In the genomic region with DNA sequence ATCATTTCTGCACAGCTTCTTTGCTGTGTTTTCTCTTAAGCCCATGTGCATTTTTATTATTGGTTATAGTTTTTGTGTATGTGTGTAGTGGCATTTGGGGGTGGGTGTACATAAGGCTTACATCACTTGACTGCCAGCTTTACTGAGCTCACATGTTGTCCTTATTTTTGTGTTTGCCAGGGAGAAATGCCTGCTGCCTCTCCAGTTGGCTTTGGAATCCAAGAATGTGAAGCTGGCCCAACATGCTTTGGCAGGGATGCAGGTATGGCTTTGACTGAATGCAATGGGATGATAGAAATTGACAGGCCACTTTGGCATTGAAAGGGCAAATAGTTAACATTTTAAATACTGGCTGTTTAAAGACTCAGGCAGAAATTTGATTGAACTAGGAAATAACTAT, we compare ENCODE assay signal across 22 cellular contexts. TPM values are rescaled to one million over a fixed set of nuclear protein-coding genes. Genes with fewer than 3 reads are reported as not detected.
"Had no signal": no experiment of that assay in that cellular context is flagged by ENCODE, and none has a peak within 500 bp of the region (broad histone marks: within the 10 kb centered on the region; RNA-seq: fewer than 3 reads in every experiment).

No MANE protein-coding gene starts in this region.

- H3K36me3 ChIP-seq: lower lobe of right lung, neural progenitor cell, ovary, suprapubic skin, thyroid gland had no signal

- ATAC-seq: left lobe of liver; lower lobe of right lung; natural killer cell treated with Interleukin-12 subunit alpha and Interleukin-12 subunit beta and Interleukin-15 and Interleukin-18, amount 100 ng/mL, for 72 hours had no signal

- H3K4me1 ChIP-seq: lower lobe of right lung, neural progenitor cell, suprapubic skin, thyroid gland had no signal

- H3K27ac ChIP-seq: coronary artery, lower lobe of right lung, neural progenitor cell, ovary, suprapubic skin, thyroid gland had no signal

- H3K4me3 ChIP-seq: coronary artery, lower lobe of right lung, neural progenitor cell, ovary, smooth muscle cell, suprapubic skin, thyroid gland had no signal

- H3K27me3 ChIP-seq: neural progenitor cell, ovary, suprapubic skin, thyroid gland had no signal

- H3K9me3 ChIP-seq: lower lobe of right lung, ovary, suprapubic skin, thyroid gland had no signal

- DNase-seq: effector CD8-positive, alpha-beta T cell; foreskin melanocyte; head of caudate nucleus; hippocampal formation; kidney glomerular epithelial cell; lower lobe of right lung; midbrain; nucleus accumbens; ovary; right cardiac atrium; stimulated activated CD4-positive, alpha-beta T cell treated with anti-CD3 and anti-CD28 coated beads, Interleukin-2, amount 100 ng/mL, for 48 hours; stimulated activated naive CD4-positive, alpha-beta T cell treated with Interleukin-2 at 50 U/mL for 16 hours; thyroid gland had no signal

RNA-seq across cellular contexts. Expression of a gene that starts 11.4 kb away (rescaled TPM):
- total RNA-seq: dermis microvascular lymphatic vessel endothelial cell; left lobe of liver; lower lobe of right lung; natural killer cell treated with Interleukin-12 subunit alpha and Interleukin-12 subunit beta and Interleukin-15 and Interleukin-18, amount 100 ng/mL, for 72 hours; ovary; posterior vena cava; right cardiac atrium; smooth muscle cell; suprapubic skin; thyroid gland had no signal
- polyA plus RNA-seq: esophagus, ovary, right cardiac atrium, smooth muscle cell had no signal
